23 cellular contexts compared by ENCODE assay signal in genomic region chr3:24087469-24087868, GRCh38.
"Had no signal": no experiment of that assay in that cellular context is flagged by ENCODE, and none has a peak within 500 bp of the region (broad histone marks: within the 10 kb centered on the region; RNA-seq: fewer than 3 reads in every experiment).

No MANE protein-coding gene starts in this region.

- DNase-seq: activated CD4-positive, alpha-beta T cell treated with anti-CD3 and anti-CD28 coated beads, Interleukin-2, amount 10 ng/mL, durations not matched to agents 24 days and 14 days; activated CD4-positive, alpha-beta T cell treated with anti-CD3 and anti-CD28 coated beads, Interleukin-2, amount 50 U/mL, for 4 hours; activated CD8-positive, alpha-beta T cell treated with anti-CD3 and anti-CD28 coated beads for 36 hours; activated gamma-delta T cell; activated naive CD4-positive, alpha-beta T cell treated with Interleukin-2 at 50 U/mL for 16 hours; activated naive CD8-positive, alpha-beta T cell treated with anti-CD3 and anti-CD28 coated beads, Interleukin-2, amount 10 ng/mL, durations not matched to agents 7 days and 5 days; activated T-cell treated with anti-CD3 and anti-CD28 coated beads, Interleukin-2, amount 50 U/mL, for 1 hour; activated T-cell treated with anti-CD3 and anti-CD28 coated beads, Interleukin-2, amount 50 U/mL, for 72 hours; amygdala; MM.1S; MV-4-11; NCI-H1694 treated with DMSO at 0.1 percent for 48 hours; NCI-H2171; NCI-H526; OCI-M1; Right ventricle myocardium superior; T1000 had no signal

- H3K4me3 Mint-ChIP-seq: activated CD4-positive, alpha-beta T cell treated with anti-CD3 and anti-CD28 coated beads, Interleukin-2, amount 10 ng/mL, durations not matched to agents 24 days and 14 days; activated CD8-positive, alpha-beta T cell treated with anti-CD3 and anti-CD28 coated beads for 36 hours; activated naive CD4-positive, alpha-beta T cell treated with anti-CD3 and anti-CD28 coated beads, Interleukin-2, amount 50 U/mL, for 24 hours; activated naive CD8-positive, alpha-beta T cell treated with anti-CD3 and anti-CD28 coated beads, Interleukin-2, amount 10 ng/mL, durations not matched to agents 7 days and 5 days; activated T-cell treated with anti-CD3 and anti-CD28 coated beads, Interleukin-2, amount 50 U/mL, for 72 hours; central memory CD8-positive, alpha-beta T cell had no signal

- H3K27ac Mint-ChIP-seq: activated CD4-positive, alpha-beta T cell treated with anti-CD3 and anti-CD28 coated beads, Interleukin-2, amount 10 ng/mL, durations not matched to agents 24 days and 14 days; activated CD8-positive, alpha-beta T cell treated with anti-CD3 and anti-CD28 coated beads for 36 hours; activated naive CD4-positive, alpha-beta T cell treated with anti-CD3 and anti-CD28 coated beads, Interleukin-2, amount 50 U/mL, for 24 hours; activated naive CD8-positive, alpha-beta T cell treated with anti-CD3 and anti-CD28 coated beads, Interleukin-2, amount 10 ng/mL, durations not matched to agents 7 days and 5 days; activated T-cell treated with anti-CD3 and anti-CD28 coated beads, Interleukin-2, amount 50 U/mL, for 72 hours; activated T-helper 2 cell treated with anti-CD3 and anti-CD28 coated beads, Interferon-gamma antibody, Interleukin-2, Interleukin-4, amounts not matched to agents 10 μg/mL and 5 μg/mL and 100 μg/mL, durations not matched to agents 14 hours and 24 hours and 36 hours had no signal

- H3K27me3 ChIP-seq: ascending aorta, cardiac muscle cell had no signal

- H3K9ac ChIP-seq: KMS-11 had no signal

- H3K9me3 ChIP-seq: ascending aorta had no signal

- H3K36me3 ChIP-seq: ascending aorta, cardiac muscle cell had no signal

- H3K4me1 Mint-ChIP-seq: activated CD4-positive, alpha-beta T cell treated with anti-CD3 and anti-CD28 coated beads, Interleukin-2, amount 10 ng/mL, durations not matched to agents 24 days and 14 days; activated naive CD4-positive, alpha-beta T cell treated with anti-CD3 and anti-CD28 coated beads, Interleukin-2, amount 50 U/mL, for 24 hours; activated naive CD8-positive, alpha-beta T cell treated with anti-CD3 and anti-CD28 coated beads, Interleukin-2, amount 10 ng/mL, durations not matched to agents 7 days and 5 days; central memory CD8-positive, alpha-beta T cell had no signal

- H3K36me3 Mint-ChIP-seq: activated naive CD4-positive, alpha-beta T cell treated with anti-CD3 and anti-CD28 coated beads, Interleukin-2, amount 50 U/mL, for 24 hours; activated naive CD8-positive, alpha-beta T cell treated with anti-CD3 and anti-CD28 coated beads, Interleukin-2, amount 10 ng/mL, durations not matched to agents 7 days and 5 days had no signal

- H3K9me3 Mint-ChIP-seq: activated CD4-positive, alpha-beta T cell treated with anti-CD3 and anti-CD28 coated beads, Interleukin-2, amount 10 ng/mL, durations not matched to agents 24 days and 14 days; activated CD8-positive, alpha-beta T cell treated with anti-CD3 and anti-CD28 coated beads for 36 hours; activated T-helper 2 cell treated with anti-CD3 and anti-CD28 coated beads, Interferon-gamma antibody, Interleukin-2, Interleukin-4, amounts not matched to agents 10 μg/mL and 5 μg/mL and 100 μg/mL, durations not matched to agents 14 hours and 24 hours and 36 hours had no signal

- H3K4me3 ChIP-seq: ascending aorta, cardiac muscle cell had no signal

- H3K27me3 Mint-ChIP-seq: activated CD4-positive, alpha-beta T cell treated with anti-CD3 and anti-CD28 coated beads, Interleukin-2, amount 10 ng/mL, durations not matched to agents 24 days and 14 days; activated CD8-positive, alpha-beta T cell treated with anti-CD3 and anti-CD28 coated beads for 36 hours had no signal

- ATAC-seq: activated CD8-positive, alpha-beta T cell treated with anti-CD3 and anti-CD28 coated beads for 36 hours; activated T-cell treated with anti-CD3 and anti-CD28 coated beads, Interleukin-2, amount 50 U/mL, for 72 hours had no signal

- H3K27ac ChIP-seq: cardiac muscle cell, KMS-11 had no signal

- H3K4me2 ChIP-seq: KMS-11 had no signal
